Comparison of ENCODE assay signal across 8 cellular contexts in the genomic region with DNA sequence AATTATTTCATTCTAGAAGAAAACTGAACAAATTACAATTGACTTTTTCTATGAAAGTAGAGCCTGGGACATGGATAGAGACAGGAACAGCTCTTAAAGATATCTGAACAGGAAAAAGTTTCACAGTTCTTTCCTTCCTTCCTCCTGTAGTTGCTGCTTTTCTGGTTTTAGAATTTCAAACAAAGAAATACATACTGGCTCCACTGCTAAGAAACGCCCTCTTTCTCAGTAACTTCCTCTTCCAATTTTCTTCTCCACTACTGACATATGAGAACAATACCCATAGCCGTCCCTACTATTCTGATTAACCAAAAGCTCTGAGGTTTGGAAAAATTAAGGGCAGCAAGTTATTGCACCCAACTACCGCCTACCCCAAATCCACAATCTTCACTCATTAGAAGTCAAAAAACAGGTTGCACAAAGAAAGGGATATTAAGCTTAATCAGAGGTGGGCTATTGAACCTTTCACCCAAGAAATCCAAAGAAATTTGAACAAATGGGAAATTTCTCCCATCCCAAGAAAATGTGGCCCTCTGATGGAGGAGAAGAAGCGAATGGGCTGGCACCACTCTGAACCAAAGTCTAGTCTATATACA. TPM values are rescaled to one million over a fixed set of nuclear protein-coding genes. Genes with fewer than 3 reads are reported as not detected.
DNase-seq lines count a peak whose midpoint lies in the region; ATAC-seq and TF ChIP-seq lines count a peak whose summit lies in the region.

No MANE protein-coding gene starts in this region.

- peak overlapping the region; percentile 88 to 92 for H3K4me3 ChIP-seq in foreskin fibroblast (ENCODE audit: low read depth in 1 of 2, low read length in 2 of 2)
- peak overlapping the region; percentile 94 for H3K4me3 ChIP-seq in skeletal muscle satellite cell (ENCODE audit: low read length)

- DNase-seq in NCI-H526 treated with DMSO at 0.1 percent for 48 hours (lab: John Stamatoyannopoulos, UW) (peak; percentile 3), NCI-H526 (lab: John Stamatoyannopoulos, UW) (no peak), foreskin fibroblast (peak in 1 of 2 donors; percentile 39), NCI-H82 (lab: John Stamatoyannopoulos, UW) (no peak), NCI-H2081 (lab: John Stamatoyannopoulos, UW) (no peak)
- DNase-seq in T-helper 2 cell treated with Interferon-gamma antibody and Interleukin-4, amounts not matched to agents 5 μg/mL and 100 μg/mL, for 36 hours (ENCODE audit: low spot score) = no peak

- peaks cover 12% of the 10 kb centered on the region for H3K4me1 ChIP-seq in skeletal muscle satellite cell (ENCODE audit: control insufficient read depth, insufficient read depth, low read length)

- H3K9ac ChIP-seq in skeletal muscle satellite cell (ENCODE audit: low read depth, low read length) = peak overlapping the region; percentile 97

- H3K27me3 ChIP-seq in skeletal muscle satellite cell (ENCODE audit: control insufficient read depth, insufficient read depth, low read length) = no peaks in the 10 kb centered on the region

- no peaks in the 10 kb centered on the region for H3K27me3 Mint-ChIP-seq in T-helper 2 cell treated with Interferon-gamma antibody and Interleukin-4, amounts not matched to agents 5 μg/mL and 100 μg/mL, for 36 hours (ENCODE audit: low read depth)

- peak overlapping the region; percentile 92 for H3K27ac Mint-ChIP-seq in T-helper 2 cell treated with Interferon-gamma antibody and Interleukin-4, amounts not matched to agents 5 μg/mL and 100 μg/mL, for 36 hours

- no peak for TF ChIP-seq CTCF in foreskin fibroblast (IDR thresholded peaks at IDR 0.05; ENCODE audit: low read depth, low read length)

- H3K9me3 Mint-ChIP-seq in T-helper 2 cell treated with Interferon-gamma antibody and Interleukin-4, amounts not matched to agents 5 μg/mL and 100 μg/mL, for 36 hours = no peaks in the 10 kb centered on the region

- H3K36me3 ChIP-seq in skeletal muscle satellite cell (ENCODE audit: insufficient read depth, low read length) = no peaks in the 10 kb centered on the region

- peak overlapping the region; percentile 80 for H3K4me2 ChIP-seq in skeletal muscle satellite cell (ENCODE audit: low read length)

- peak overlapping the region; percentile 92 for H3K4me3 Mint-ChIP-seq in T-helper 2 cell treated with Interferon-gamma antibody and Interleukin-4, amounts not matched to agents 5 μg/mL and 100 μg/mL, for 36 hours

- ATAC-seq in HG02852 (IDR thresholded peaks at IDR 0.05; ENCODE audit: unreplicated experiment) = no peak

- peaks cover 11% of the 10 kb centered on the region for H3K36me3 Mint-ChIP-seq in T-helper 2 cell treated with Interferon-gamma antibody and Interleukin-4, amounts not matched to agents 5 μg/mL and 100 μg/mL, for 36 hours (ENCODE audit: low read depth)

- peaks cover 34% of the 10 kb centered on the region for H3K4me1 Mint-ChIP-seq in T-helper 2 cell treated with Interferon-gamma antibody and Interleukin-4, amounts not matched to agents 5 μg/mL and 100 μg/mL, for 36 hours (ENCODE audit: low read depth)

- no peaks in the 10 kb centered on the region for H3K9me3 ChIP-seq in skeletal muscle satellite cell (replicated peaks; ENCODE audit: low read length)

RNA-seq across cellular contexts. Expression of a gene that starts 1.9 kb away (rescaled TPM):
- total RNA-seq in skeletal muscle satellite cell (2012; rRNA removed) = 17.2 and 18.6 TPM in 2 replicates
